In genomic region chr6:110597754-110598153, GRCh38 we compare ENCODE assay signal across 23 cellular contexts.
"Had no signal": no experiment of that assay in that cellular context is flagged by ENCODE, and none has a peak within 500 bp of the region (broad histone marks: within the 10 kb centered on the region; RNA-seq: fewer than 3 reads in every experiment).

No MANE protein-coding gene starts in this region.

- H3K27ac Mint-ChIP-seq: dendritic cell treated with granulocyte-macrophage colony-stimulating factor and Interleukin-4, amounts not matched to agents 40 ng/mL and 50 ng/mL, for 4 days; effector memory CD8-positive, alpha-beta T cell; stimulated activated effector memory CD8-positive, alpha-beta T cell treated with anti-CD3 and anti-CD28 coated beads, Interleukin-12 subunit alpha, Interleukin-12 subunit beta, amount 100 ng/mL, for 72 hours; type B pancreatic cell had no signal

- DNase-seq: effector memory CD8-positive, alpha-beta T cell; gastrocnemius medialis; islet precursor cell; left ventricle myocardium superior; mesenchymal stem cell; midbrain; naive thymus-derived CD4-positive, alpha-beta T cell; ovary; right cardiac atrium; stimulated activated CD4-positive, alpha-beta T cell treated with anti-CD3 and anti-CD28 coated beads, Interleukin-4, amount 100 ng/mL, for 1 hour; stimulated activated CD8-positive, alpha-beta memory T cell treated with anti-CD3 and anti-CD28 coated beads, Interleukin-4, amount 100 ng/mL, for 48 hours; stimulated activated naive CD8-positive, alpha-beta T cell treated with anti-CD3 and anti-CD28 coated beads, Interleukin-15, Interleukin-2, amounts not matched to agents 100 U/mL and 50 U/mL, for 24 hours; thyroid gland; uterus had no signal

- H3K4me3 ChIP-seq: esophagus muscularis mucosa, gastrocnemius medialis, lung, ovary, smooth muscle cell, suprapubic skin, thyroid gland, uterus had no signal

- H3K9me3 ChIP-seq: esophagus muscularis mucosa, gastrocnemius medialis, ovary, suprapubic skin, thyroid gland, uterus had no signal

- H3K4me1 ChIP-seq: gastrocnemius medialis, suprapubic skin, thyroid gland, uterus had no signal

- H3K27me3 ChIP-seq: esophagus muscularis mucosa, gastrocnemius medialis, ovary, suprapubic skin, thyroid gland, uterus had no signal

- H3K36me3 ChIP-seq: esophagus muscularis mucosa, gastrocnemius medialis, ovary, suprapubic skin, thyroid gland, uterus had no signal

- H3K4me1 Mint-ChIP-seq: naive thymus-derived CD4-positive, alpha-beta T cell; stimulated activated effector memory CD8-positive, alpha-beta T cell treated with anti-CD3 and anti-CD28 coated beads, Interleukin-12 subunit alpha, Interleukin-12 subunit beta, amount 100 ng/mL, for 72 hours had no signal

- H3K27me3 Mint-ChIP-seq: dendritic cell treated with granulocyte-macrophage colony-stimulating factor and Interleukin-4, amounts not matched to agents 40 ng/mL and 50 ng/mL, for 4 days; effector memory CD8-positive, alpha-beta T cell; naive thymus-derived CD4-positive, alpha-beta T cell had no signal

- H3K27ac ChIP-seq: epithelial cell of prostate, esophagus muscularis mucosa, gastrocnemius medialis, ovary, suprapubic skin, thyroid gland, uterus had no signal

- ATAC-seq: effector memory CD8-positive, alpha-beta T cell; gastrocnemius medialis; left ventricle myocardium superior; naive thymus-derived CD4-positive, alpha-beta T cell; right cardiac atrium; stimulated activated effector memory CD8-positive, alpha-beta T cell treated with anti-CD3 and anti-CD28 coated beads, Interleukin-12 subunit alpha, Interleukin-12 subunit beta, amount 100 ng/mL, for 72 hours; stimulated activated naive CD8-positive, alpha-beta T cell treated with anti-CD3 and anti-CD28 coated beads, Interleukin-15, Interleukin-2, amounts not matched to agents 100 U/mL and 50 U/mL, for 24 hours had no signal

- H3K36me3 Mint-ChIP-seq: stimulated activated effector memory CD8-positive, alpha-beta T cell treated with anti-CD3 and anti-CD28 coated beads, Interleukin-12 subunit alpha, Interleukin-12 subunit beta, amount 100 ng/mL, for 72 hours had no signal

- H3K4me3 Mint-ChIP-seq: dendritic cell treated with granulocyte-macrophage colony-stimulating factor and Interleukin-4, amounts not matched to agents 40 ng/mL and 50 ng/mL, for 4 days; effector memory CD8-positive, alpha-beta T cell; naive thymus-derived CD4-positive, alpha-beta T cell; neural crest cell; stimulated activated effector memory CD8-positive, alpha-beta T cell treated with anti-CD3 and anti-CD28 coated beads, Interleukin-12 subunit alpha, Interleukin-12 subunit beta, amount 100 ng/mL, for 72 hours; type B pancreatic cell had no signal
